Comparison of ENCODE assay signal across 21 cellular contexts in the genomic region with DNA sequence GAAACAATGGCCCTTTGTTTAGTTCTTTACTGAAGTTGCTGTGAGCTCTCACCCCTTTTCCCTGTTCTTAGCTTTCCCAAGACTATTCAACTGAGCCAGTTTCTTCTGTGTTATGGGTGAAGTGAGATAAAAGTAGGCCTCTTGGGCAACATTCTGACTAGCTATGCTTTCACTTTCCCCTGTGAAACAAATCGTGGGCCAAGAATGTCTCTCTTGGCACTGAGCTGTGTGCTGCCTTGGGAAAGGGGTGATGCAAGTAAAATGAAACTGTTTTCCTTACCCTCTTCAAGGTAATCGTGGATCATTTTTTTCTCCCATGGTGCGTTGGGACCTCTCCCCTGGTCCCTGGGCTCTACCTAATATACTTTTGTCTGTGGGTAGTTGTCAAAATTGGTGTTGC.
"Had no signal": no experiment of that assay in that cellular context is flagged by ENCODE, and none has a peak within 500 bp of the region (broad histone marks: within the 10 kb centered on the region; RNA-seq: fewer than 3 reads in every experiment).

No MANE protein-coding gene starts in this region.

- ATAC-seq: heart left ventricle; left colon; stimulated activated memory B cell treated with anti-CD40 and anti-IgM and Interleukin-4, amounts not matched to agents 10 μg/mL and 1 μg/mL and 100 μg/mL, for 72 hours; T-helper 17 cell had no signal

- FAIRE-seq: frontal cortex, islet of Langerhans, urothelium cell line had no signal

- H3K36me3 ChIP-seq: heart left ventricle, ovary, sigmoid colon, tibial artery had no signal

- H3K4me1 ChIP-seq: heart left ventricle, sigmoid colon, tibial artery had no signal

- H3K36me3 Mint-ChIP-seq: activated naive CD8-positive, alpha-beta T cell treated with anti-CD3 and anti-CD28 coated beads for 36 hours; stimulated activated memory B cell treated with anti-CD40 and anti-IgM and Interleukin-4, amounts not matched to agents 10 μg/mL and 1 μg/mL and 100 μg/mL, for 72 hours had no signal

- H3K27me3 ChIP-seq: heart left ventricle, ovary, sigmoid colon, tibial artery had no signal

- H3K4me3 Mint-ChIP-seq: activated CD4-positive, alpha-beta T cell treated with anti-CD3 and anti-CD28 coated beads, Interleukin-2, amount 10 ng/mL, durations not matched to agents 7 days and 5 days; activated naive CD8-positive, alpha-beta T cell treated with anti-CD3 and anti-CD28 coated beads for 36 hours; endodermal cell; naive B cell; stimulated activated memory B cell treated with anti-CD40 and anti-IgM and Interleukin-4, amounts not matched to agents 10 μg/mL and 1 μg/mL and 100 μg/mL, for 72 hours; T-helper 17 cell had no signal

- H3K9me3 ChIP-seq: ovary, sigmoid colon had no signal

- H3K27ac ChIP-seq: dorsolateral prefrontal cortex, heart left ventricle, ovary, sigmoid colon, tibial artery had no signal

- H3K27me3 Mint-ChIP-seq: activated CD4-positive, alpha-beta T cell treated with anti-CD3 and anti-CD28 coated beads, Interleukin-2, amount 10 ng/mL, durations not matched to agents 7 days and 5 days; activated naive CD8-positive, alpha-beta T cell treated with anti-CD3 and anti-CD28 coated beads for 36 hours; naive B cell; stimulated activated memory B cell treated with anti-CD40 and anti-IgM and Interleukin-4, amounts not matched to agents 10 μg/mL and 1 μg/mL and 100 μg/mL, for 72 hours; T-helper 17 cell had no signal

- H3K4me3 ChIP-seq: dorsolateral prefrontal cortex, heart left ventricle, ovary, sigmoid colon, tibial artery had no signal

- DNase-seq: activated CD4-positive, alpha-beta T cell treated with anti-CD3 and anti-CD28 coated beads, Interleukin-2, amount 10 ng/mL, durations not matched to agents 7 days and 5 days; activated CD4-positive, CD25-positive, alpha-beta regulatory T cell; activated CD8-positive, alpha-beta memory T cell treated with anti-CD3 and anti-CD28 coated beads for 24 hours; activated gamma-delta T cell treated with Interleukin-2 at 50 U/mL for 16 hours; activated naive CD8-positive, alpha-beta T cell treated with anti-CD3 and anti-CD28 coated beads for 36 hours; anterior cingulate cortex; dorsolateral prefrontal cortex; endodermal cell; erythroblast; heart left ventricle; left colon; naive B cell; ovary; sigmoid colon; stimulated activated CD4-positive, alpha-beta T cell treated with anti-CD3 and anti-CD28 coated beads, Interleukin-2, amount 100 ng/mL, for 48 hours; T-helper 17 cell; tibial artery had no signal

- H3K4me1 Mint-ChIP-seq: activated CD4-positive, alpha-beta T cell treated with anti-CD3 and anti-CD28 coated beads, Interleukin-2, amount 10 ng/mL, durations not matched to agents 7 days and 5 days; activated naive CD8-positive, alpha-beta T cell treated with anti-CD3 and anti-CD28 coated beads for 36 hours; endodermal cell; naive B cell; stimulated activated memory B cell treated with anti-CD40 and anti-IgM and Interleukin-4, amounts not matched to agents 10 μg/mL and 1 μg/mL and 100 μg/mL, for 72 hours; T-helper 17 cell had no signal

- H3K27ac Mint-ChIP-seq: activated CD4-positive, alpha-beta T cell treated with anti-CD3 and anti-CD28 coated beads, Interleukin-2, amount 10 ng/mL, durations not matched to agents 7 days and 5 days; activated naive CD8-positive, alpha-beta T cell treated with anti-CD3 and anti-CD28 coated beads for 36 hours; endodermal cell; naive B cell; stimulated activated memory B cell treated with anti-CD40 and anti-IgM and Interleukin-4, amounts not matched to agents 10 μg/mL and 1 μg/mL and 100 μg/mL, for 72 hours; T-helper 17 cell had no signal
